In the genomic region with DNA sequence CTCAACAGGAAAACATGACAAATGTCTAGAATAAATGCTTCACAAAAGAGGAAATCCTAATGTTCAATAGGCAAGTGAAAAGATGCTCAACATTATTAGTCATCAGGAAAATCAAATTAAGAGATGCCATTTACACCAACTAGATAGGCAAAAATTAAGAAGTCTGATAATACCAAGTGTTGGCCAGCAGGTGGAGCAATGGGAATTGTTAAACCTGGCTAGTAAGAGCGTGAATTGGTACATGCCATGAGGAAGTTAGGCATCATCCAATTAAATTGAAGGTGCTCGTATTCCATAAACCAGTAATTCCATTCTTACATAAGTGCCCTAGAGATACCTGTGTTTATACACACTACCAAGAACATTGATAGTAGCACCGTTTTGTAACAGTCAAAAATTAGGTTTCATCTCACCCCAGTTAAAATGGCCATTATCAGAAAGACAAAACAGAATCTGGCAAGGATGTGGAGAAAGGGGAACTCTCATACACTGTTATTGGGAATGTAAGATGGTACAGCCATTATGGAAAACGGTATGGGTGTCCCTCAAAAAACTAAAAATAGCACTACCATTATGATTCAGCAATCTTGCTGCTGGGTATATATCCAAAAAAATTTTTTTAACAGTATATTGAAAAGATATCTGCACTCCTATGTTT, we compare ENCODE assay signal across 1 cellular context.
TF ChIP-seq lines count a peak whose summit lies in the region.

No MANE protein-coding gene starts in this region.

TF ChIP-seq in SK-N-SH, 30 proteins besides CTCF, POLR2A, EP300 and RAD21 (continued from another document):
- TF ChIP-seq, protein P1, sequence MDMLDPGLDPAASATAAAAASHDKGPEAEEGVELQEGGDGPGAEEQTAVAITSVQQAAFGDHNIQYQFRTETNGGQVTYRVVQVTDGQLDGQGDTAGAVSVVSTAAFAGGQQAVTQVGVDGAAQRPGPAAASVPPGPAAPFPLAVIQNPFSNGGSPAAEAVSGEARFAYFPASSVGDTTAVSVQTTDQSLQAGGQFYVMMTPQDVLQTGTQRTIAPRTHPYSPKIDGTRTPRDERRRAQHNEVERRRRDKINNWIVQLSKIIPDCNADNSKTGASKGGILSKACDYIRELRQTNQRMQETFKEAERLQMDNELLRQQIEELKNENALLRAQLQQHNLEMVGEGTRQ (IDR thresholded peaks at IDR 0.05; ENCODE audit: borderline replicate concordance, low read depth, low read length): no peak
- TF ChIP-seq, protein P2, sequence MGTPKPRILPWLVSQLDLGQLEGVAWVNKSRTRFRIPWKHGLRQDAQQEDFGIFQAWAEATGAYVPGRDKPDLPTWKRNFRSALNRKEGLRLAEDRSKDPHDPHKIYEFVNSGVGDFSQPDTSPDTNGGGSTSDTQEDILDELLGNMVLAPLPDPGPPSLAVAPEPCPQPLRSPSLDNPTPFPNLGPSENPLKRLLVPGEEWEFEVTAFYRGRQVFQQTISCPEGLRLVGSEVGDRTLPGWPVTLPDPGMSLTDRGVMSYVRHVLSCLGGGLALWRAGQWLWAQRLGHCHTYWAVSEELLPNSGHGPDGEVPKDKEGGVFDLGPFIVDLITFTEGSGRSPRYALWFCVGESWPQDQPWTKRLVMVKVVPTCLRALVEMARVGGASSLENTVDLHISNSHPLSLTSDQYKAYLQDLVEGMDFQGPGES (IDR thresholded peaks at IDR 0.05; ENCODE audit: low read depth, low read length): no peak
- TF ChIP-seq, protein P3, sequence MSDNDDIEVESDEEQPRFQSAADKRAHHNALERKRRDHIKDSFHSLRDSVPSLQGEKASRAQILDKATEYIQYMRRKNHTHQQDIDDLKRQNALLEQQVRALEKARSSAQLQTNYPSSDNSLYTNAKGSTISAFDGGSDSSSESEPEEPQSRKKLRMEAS (IDR thresholded peaks at IDR 0.05; ENCODE audit: low read depth): no peak
- TF ChIP-seq ELF1 (IDR thresholded peaks at IDR 0.05) (no peak), SMC3 (IDR thresholded peaks at IDR 0.05; ENCODE audit: low read depth, low read length) (peak; percentile 50)
